ENCODE assay signal across 20 cellular contexts in the genomic region with DNA sequence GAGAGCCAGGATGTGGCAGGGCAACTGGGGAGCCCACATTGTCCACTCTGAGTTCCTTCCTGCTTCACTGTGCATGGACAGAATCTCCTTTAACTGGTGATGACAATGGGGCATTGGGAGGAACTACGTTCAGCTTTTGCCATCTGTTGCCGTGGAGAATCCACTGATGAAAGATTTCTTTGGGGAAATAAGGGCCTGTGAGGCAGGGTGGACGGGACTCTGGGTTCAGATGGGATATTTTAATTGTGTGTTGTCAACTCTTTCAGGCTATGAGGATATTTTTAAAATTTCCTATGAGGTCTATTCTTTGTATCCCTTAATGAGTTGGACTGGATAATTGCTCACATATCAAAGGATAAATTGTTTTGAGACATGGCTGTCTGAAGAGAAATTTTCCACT.
DNase-seq lines count a peak whose midpoint lies in the region; ATAC-seq and TF ChIP-seq lines count a peak whose summit lies in the region.
"Had no signal": no experiment of that assay in that cellular context is flagged by ENCODE, and none has a peak within 500 bp of the region (broad histone marks: within the 10 kb centered on the region; RNA-seq: fewer than 3 reads in every experiment).

No MANE protein-coding gene starts in this region.

- no peak overlapping the region for H2AFZ ChIP-seq in neuronal stem cell (ENCODE audit: low read length)

- no peaks in the 10 kb centered on the region for H3K79me1 ChIP-seq in neuronal stem cell (ENCODE audit: low read depth, low read length)

- H3K23ac ChIP-seq in neuronal stem cell (ENCODE audit: low read depth, low read length, poor library complexity): no peak overlapping the region

- TF ChIP-seq CTCF in ascending aorta (IDR thresholded peaks at IDR 0.05): no peak
- no peak for TF ChIP-seq CTCF in gastroesophageal sphincter (IDR thresholded peaks at IDR 0.05)
- no peak for TF ChIP-seq CTCF in transverse colon (IDR thresholded peaks at IDR 0.05)

- H3K18ac ChIP-seq in neuronal stem cell (ENCODE audit: low read length): no peak overlapping the region

- in situ Hi-C loops in transverse colon (cut with MboI; ENCODE audit: low pct_ligation_motif_present in 1 of 4, low pct_unique_long_range_greater_than_20kb in 1 of 4, low sequenced_read_pairs in 3 of 4) (no loop called here), HAP-1 (cut with MboI; ENCODE audit: low sequenced_read_pairs) (no loop called here)

- H3K27me3 ChIP-seq in ascending aorta (no peaks in the 10 kb centered on the region), gastroesophageal sphincter (no peaks in the 10 kb centered on the region), neuronal stem cell (ENCODE audit: control insufficient read depth in 3 of 3, insufficient read depth in 3 of 3, low read depth in 1 of 3, low read length in 3 of 3) (no peaks in the 10 kb centered on the region), transverse colon (no peaks in the 10 kb centered on the region), HAP-1 (ENCODE audit: low read depth) (no peaks in the 10 kb centered on the region)
- H3K27me3 ChIP-seq: BLaER1 had no signal

- no peak overlapping the region for H3K14ac ChIP-seq in neuronal stem cell (ENCODE audit: low read length)

- no peak overlapping the region for H3K4ac ChIP-seq in neuronal stem cell (ENCODE audit: low read length)

- H3K9ac ChIP-seq in neuronal stem cell (ENCODE audit: low read depth, low read length, poor library complexity): no peak overlapping the region
- H3K9ac ChIP-seq: BLaER1 had no signal

- H3K9me3 ChIP-seq in ascending aorta: no peaks in the 10 kb centered on the region
- H3K9me3 ChIP-seq in gastroesophageal sphincter: no peaks in the 10 kb centered on the region
- H3K9me3 ChIP-seq in neuronal stem cell (replicated peaks in 1 of 2; ENCODE audit: control insufficient read depth in 2 of 2, insufficient read depth in 1 of 2, low read depth in 1 of 2, low read length in 2 of 2): no peaks in the 10 kb centered on the region
- no peaks in the 10 kb centered on the region for H3K9me3 ChIP-seq in transverse colon
- no peaks in the 10 kb centered on the region for H3K9me3 ChIP-seq in HAP-1
- H3K9me3 ChIP-seq: BLaER1 had no signal

- TF ChIP-seq POLR2A in gastroesophageal sphincter (IDR thresholded peaks at IDR 0.05): no peak
- TF ChIP-seq POLR2A in transverse colon (IDR thresholded peaks at IDR 0.05): no peak

- peaks cover 22 to 51% of the 10 kb centered on the region in 2 donors for H3K4me1 ChIP-seq in ascending aorta
- H3K4me1 ChIP-seq in gastroesophageal sphincter: peaks cover 8 to 65% (median 11%) of the 10 kb centered on the region in 3 donors
- H3K4me1 ChIP-seq in neuronal stem cell (ENCODE audit: control insufficient read depth in 2 of 2, insufficient read depth in 1 of 2, low read depth in 1 of 2, low read length in 2 of 2): peaks cover 0 to 2% of the 10 kb centered on the region in 2 donors
- peaks cover 3 to 32% (median 17%) of the 10 kb centered on the region in 4 donors for H3K4me1 ChIP-seq in transverse colon
- no peaks in the 10 kb centered on the region for H3K4me1 ChIP-seq in HAP-1

- H3K27ac ChIP-seq in ascending aorta (peak overlapping the region; percentile 91 to 93), gastroesophageal sphincter (peak overlapping the region; percentile 44 to 75 (median 55)), neuronal stem cell (replicated peaks; ENCODE audit: low read length) (no peak overlapping the region), transverse colon (peak overlapping the region; percentile 75 to 84 (median 78))
- H3K27ac ChIP-seq: BLaER1 had no signal

- no peak overlapping the region for H4K8ac ChIP-seq in neuronal stem cell (ENCODE audit: low read depth, low read length)

- H3K36me3 ChIP-seq in ascending aorta (no peaks in the 10 kb centered on the region), gastroesophageal sphincter (peaks cover 0 to 17% of the 10 kb centered on the region in 2 donors), neuronal stem cell (replicated peaks in 1 of 2; ENCODE audit: control insufficient read depth in 2 of 2, insufficient read depth in 2 of 2, low read length in 2 of 2) (peaks cover 0 to 7% of the 10 kb centered on the region in 2 donors), transverse colon (no peaks in the 10 kb centered on the region), HAP-1 (replicated peaks) (no peaks in the 10 kb centered on the region)
- H3K36me3 ChIP-seq: BLaER1 had no signal

- H2BK5ac ChIP-seq in neuronal stem cell (ENCODE audit: low read length): no peak overlapping the region

- H2BK15ac ChIP-seq in neuronal stem cell (ENCODE audit: low read length): no peak overlapping the region

- no peak overlapping the region for H2AK5ac ChIP-seq in neuronal stem cell (ENCODE audit: low read depth, low read length)

- H3K4me2 ChIP-seq in neuronal stem cell (ENCODE audit: insufficient read depth, low read length, poor library complexity, severe bottlenecking): no peak overlapping the region
- H3K4me2 ChIP-seq: BLaER1 had no signal

- H3K4me3 ChIP-seq in ascending aorta: no peak overlapping the region
- H3K4me3 ChIP-seq in gastroesophageal sphincter: no peak overlapping the region
- H3K4me3 ChIP-seq in neuronal stem cell (ENCODE audit: low read length in 2 of 2): peak overlapping the region in 1 of 2 donors; percentile 47
- H3K4me3 ChIP-seq in transverse colon: no peak overlapping the region
- no peak overlapping the region for H3K4me3 ChIP-seq in HAP-1
- H3K4me3 ChIP-seq: BLaER1 had no signal

- ATAC-seq in gastroesophageal sphincter (no peak), GM21515 (IDR thresholded peaks at IDR 0.05; ENCODE audit: unreplicated experiment) (no peak)
- ATAC-seq: CD8-positive, alpha-beta T cell had no signal

- H2BK120ac ChIP-seq in neuronal stem cell (ENCODE audit: low read depth, low read length): no peak overlapping the region

- no peak overlapping the region for H4K91ac ChIP-seq in neuronal stem cell (ENCODE audit: low read depth, low read length, poor library complexity)

- H2BK12ac ChIP-seq in neuronal stem cell (ENCODE audit: low read length): peak overlapping the region; percentile 4

- no peak for DNase-seq in ascending aorta (ENCODE audit: low spot score in 2 of 2)
- DNase-seq in neuronal stem cell (ENCODE audit: low spot score): no peak
- DNase-seq in transverse colon: no peak
- no peak for DNase-seq in HAP-1 (ENCODE audit: low spot score in 2 of 2)
- no peak for DNase-seq in mesenteric fat pad (ENCODE audit: low spot score)
- DNase-seq: Calu3; CD8-positive, alpha-beta T cell; DMS153; H7; HFFc6; MV-4-11; NCI-H1105 treated with DMSO at 0.1 percent for 48 hours; NCI-H2029 treated with DMSO at 0.1 percent for 48 hours; NCI-H2171; NCI-H524 treated with DMSO at 0.1 percent for 48 hours; OCI-M1; Right ventricle myocardium superior had no signal

- no peak for TF ChIP-seq EP300 in gastroesophageal sphincter (IDR thresholded peaks at IDR 0.05)
- no peak for TF ChIP-seq EP300 in transverse colon (IDR thresholded peaks at IDR 0.05; ENCODE audit: low read depth)

- intact Hi-C loops in ascending aorta (cut with DNase I): loop anchor here (5.0 kb wide), 1 partner anchor 78 kb away; the partner anchor contains the start of gene TNC
- intact Hi-C loops in transverse colon (cut with DNase I; ENCODE audit: low total_unique reads): loop anchor here (10.0 kb wide), 1 partner anchor 95 kb away; no protein-coding TSS in a partner anchor

- WGBS in gastroesophageal sphincter (ENCODE audit: low coverage in 1 of 2), 2 donors: 46 to 71% methylated on average over 2 to 3 of the region's 3 CpGs
- no CpG with 5 or more reads among the region's 3 CpGs for WGBS in neuronal stem cell (ENCODE audit: extremely low coverage in 2 of 2, insufficient read length in 2 of 2, insufficient replicate concordance in 1 of 2), 2 donors
- 60 to 76% methylated on average over 1 to 3 of the region's 3 CpGs for WGBS in transverse colon (ENCODE audit: low coverage in 1 of 2), 2 donors
